ENCODE assay signal across 8 cellular contexts in genomic region chr17:78253946-78254672, GRCh38. TPM values are rescaled to one million over a fixed set of nuclear protein-coding genes. Genes with fewer than 3 reads are reported as not detected.
DNase-seq lines count a peak whose midpoint lies in the region; ATAC-seq and TF ChIP-seq lines count a peak whose summit lies in the region.

No MANE protein-coding gene starts in this region.

- peak overlapping the region; percentile 75 for H3K27ac ChIP-seq in duodenal mucosa (ENCODE audit: low read depth, low read length)
- peak overlapping the region; percentile 86 to 90 (median 87) for H3K27ac ChIP-seq in right lobe of liver

- H3K27me3 ChIP-seq in duodenal mucosa (ENCODE audit: control insufficient read depth in 1 of 2, insufficient read depth in 2 of 2, low read length in 2 of 2) (no peaks in the 10 kb centered on the region), right lobe of liver (no peaks in the 10 kb centered on the region)

- H3K4me1 ChIP-seq in duodenal mucosa (ENCODE audit: control insufficient read depth in 1 of 2, insufficient read depth in 2 of 2, low read length in 2 of 2) (peaks cover 22 to 51% of the 10 kb centered on the region in 2 donors), right lobe of liver (peaks cover 0 to 25% (median 6%) of the 10 kb centered on the region in 4 donors)

- CTCF ChIA-PET in activated CD4-positive, alpha-beta memory T cell treated with anti-CD3 and anti-CD28 coated beads for 36 hours (lab: Charles Lee), result interaction anchor here (1.1 to 4.3 kb wide), 2 partner anchors 119 to 168 kb away, joined by 3 to 36 read pairs; no protein-coding TSS in a partner anchor

- peak; percentile 47 for TF ChIP-seq POLR2A in right lobe of liver (IDR thresholded peaks at IDR 0.05)

- peak overlapping the region; percentile 76 for H3K4me3 ChIP-seq in GM08714 (ENCODE audit: low read length)
- peak overlapping the region; percentile 82 to 88 for H3K4me3 ChIP-seq in duodenal mucosa (ENCODE audit: low read depth in 1 of 2, low read length in 2 of 2)
- H3K4me3 ChIP-seq in right lobe of liver, result peak overlapping the region; percentile 96 to 99 (median 98)

- peak overlapping the region; percentile 51 for H3K27ac Mint-ChIP-seq in activated CD4-positive, alpha-beta memory T cell treated with anti-CD3 and anti-CD28 coated beads for 36 hours

- POLR2A ChIA-PET in activated CD4-positive, alpha-beta memory T cell treated with anti-CD3 and anti-CD28 coated beads for 36 hours (lab: Charles Lee), result interaction anchor here (0.6 kb wide), 1 partner anchor 129 kb away, joined by 4 read pairs; no protein-coding TSS in a partner anchor

- H3K4me1 Mint-ChIP-seq in activated CD4-positive, alpha-beta memory T cell treated with anti-CD3 and anti-CD28 coated beads for 36 hours (ENCODE audit: low read depth), result peaks cover 41% of the 10 kb centered on the region

- H3K9me3 Mint-ChIP-seq in activated CD4-positive, alpha-beta memory T cell treated with anti-CD3 and anti-CD28 coated beads for 36 hours, result peaks cover 2% of the 10 kb centered on the region

- H3K9me3 ChIP-seq in duodenal mucosa (ENCODE audit: control insufficient read depth in 1 of 2, low read length in 2 of 2) (no peaks in the 10 kb centered on the region), right lobe of liver (no peaks in the 10 kb centered on the region)

- WGBS in right lobe of liver (ENCODE audit: insufficient coverage, low coverage, low lambda C conversion rate, missing lambda C conversion rate), result 0% methylated on average over 2 of the region's 73 CpGs

- peak; percentile 44 for ATAC-seq in HG03196 (IDR thresholded peaks at IDR 0.05; ENCODE audit: unreplicated experiment)
- ATAC-seq in right lobe of liver, result peak; percentile 65 to 79 (median 78)
- ATAC-seq in GM18519 (IDR thresholded peaks at IDR 0.05; ENCODE audit: low FRiP score, unreplicated experiment), result no peak

- H3K36me3 ChIP-seq in duodenal mucosa (ENCODE audit: control insufficient read depth in 1 of 2, insufficient read depth in 2 of 2, low read length in 2 of 2) (no peaks in the 10 kb centered on the region), right lobe of liver (no peaks in the 10 kb centered on the region)

- no peaks in the 10 kb centered on the region for H3K36me3 Mint-ChIP-seq in activated CD4-positive, alpha-beta memory T cell treated with anti-CD3 and anti-CD28 coated beads for 36 hours

- H3K27me3 Mint-ChIP-seq in activated CD4-positive, alpha-beta memory T cell treated with anti-CD3 and anti-CD28 coated beads for 36 hours, result no peaks in the 10 kb centered on the region

- TF ChIP-seq CTCF in right lobe of liver (IDR thresholded peaks at IDR 0.05), result no peak

- peak overlapping the region; percentile 76 for H3K4me3 Mint-ChIP-seq in activated CD4-positive, alpha-beta memory T cell treated with anti-CD3 and anti-CD28 coated beads for 36 hours

- peak; percentile 46 for DNase-seq in NCI-H748 treated with DMSO at 0.1 percent for 48 hours (lab: John Stamatoyannopoulos, UW)
- DNase-seq in activated CD4-positive, alpha-beta memory T cell treated with anti-CD3 and anti-CD28 coated beads for 36 hours, result peak; percentile 90
- peak; percentile 88 to 90 (median 89) for DNase-seq in right lobe of liver
- peak; percentile 85 for DNase-seq in stimulated activated CD4-positive, alpha-beta T cell treated with anti-CD3 and anti-CD28 coated beads, Interleukin-4, amount 100 ng/mL, for 1 hour

- peak overlapping the region; percentile 91 to 96 for H3K9ac ChIP-seq in duodenal mucosa (ENCODE audit: low read depth in 1 of 2, low read length in 2 of 2)

- intact Hi-C loops in activated CD4-positive, alpha-beta memory T cell treated with anti-CD3 and anti-CD28 coated beads for 36 hours (cut with micrococcal nuclease), result loop anchor here (2.0 to 5.0 kb wide), 3 partner anchors 38 to 125 kb away; partner anchors contain the start of gene TMC6
- intact Hi-C loops in right lobe of liver (cut with DNase I), result loop anchor here (5.0 to 10.0 kb wide), 2 partner anchors 79 to 82 kb away; no protein-coding TSS in a partner anchor

RNA-seq across cellular contexts. Expression of gene TMEM235, which starts 22.7 kb away (rescaled TPM):
- not detected for total RNA-seq in activated CD4-positive, alpha-beta memory T cell treated with anti-CD3 and anti-CD28 coated beads for 36 hours
- total RNA-seq in right lobe of liver, result not detected

RNA-seq across cellular contexts. Expression of gene BIRC5, which starts 40.1 kb away (rescaled TPM):
- total RNA-seq in activated CD4-positive, alpha-beta memory T cell treated with anti-CD3 and anti-CD28 coated beads for 36 hours, result 10 to 100 TPM; 87.4 to 95.4 TPM
- total RNA-seq in right lobe of liver, result 1 to 10 TPM in 4 of 6 experiments, under 1 TPM in 2; 0.57 to 2.0 (median 1.4) TPM

Comparison
In these comparisons a context has a peak if more than half of its experiments do, and no peak if none do; other contexts are left out.
1. RNA of gene BIRC5, which starts 40.1 kb away (total RNA-seq): 87.4 to 95.4 TPM in activated CD4-positive, alpha-beta memory T cell treated with anti-CD3 and anti-CD28 coated beads for 36 hours; 0.57 to 2.0 TPM in right lobe of liver; every median in the first group is over 10 times any median in the second.
2. Peak in every context shown above with its lines, with median percentiles within 50 percentile points of each other: H3K4me3 ChIP-seq and DNase-seq.